ENCODE assay signal across 28 cellular contexts in the genomic region with DNA sequence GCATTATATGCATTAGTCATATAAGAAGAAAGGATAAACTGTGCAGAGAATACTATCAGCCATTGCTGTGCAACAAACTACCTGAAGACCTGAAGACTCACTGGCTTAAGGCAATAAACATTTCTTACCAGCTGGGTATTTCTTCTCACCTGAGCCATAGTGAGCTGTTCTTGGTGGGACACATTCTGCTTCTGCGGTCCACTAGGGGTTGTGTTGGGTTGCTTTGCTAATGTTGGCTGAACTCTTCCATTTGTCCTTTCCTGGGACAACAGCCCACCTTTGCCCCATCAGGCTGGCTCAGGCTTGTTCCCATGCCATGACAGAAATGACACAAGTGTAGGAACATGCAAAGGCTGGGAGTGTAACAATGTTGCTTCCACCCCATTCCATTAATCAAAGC.
"Had no signal": no experiment of that assay in that cellular context is flagged by ENCODE, and none has a peak within 500 bp of the region (broad histone marks: within the 10 kb centered on the region; RNA-seq: fewer than 3 reads in every experiment).

No MANE protein-coding gene starts in this region.

- FAIRE-seq: astrocyte, K562 had no signal

- H3K36me3 Mint-ChIP-seq: activated naive CD8-positive, alpha-beta T cell; brain had no signal

- H3K9me3 Mint-ChIP-seq: brain had no signal

- H3K27ac Mint-ChIP-seq: activated CD8-positive, alpha-beta T cell treated with anti-CD3 and anti-CD28 coated beads, Interleukin-2, amount 10 ng/mL, durations not matched to agents 7 days and 5 days; activated naive CD4-positive, alpha-beta T cell treated with anti-CD3 and anti-CD28 coated beads for 36 hours; activated naive CD8-positive, alpha-beta T cell; brain had no signal

- DNase-seq: activated CD4-positive, alpha-beta T cell treated with anti-CD3 and anti-CD28 coated beads for 48 hours; activated CD4-positive, alpha-beta T cell treated with anti-CD3 and anti-CD28 coated beads, Interleukin-2, amount 50 U/mL, for 4 hours; activated CD8-positive, alpha-beta memory T cell treated with anti-CD3 and anti-CD28 coated beads, Interleukin-2, amount 50 U/mL, for 48 hours; activated CD8-positive, alpha-beta T cell treated with anti-CD3 and anti-CD28 coated beads, Interleukin-2, amount 10 ng/mL, durations not matched to agents 7 days and 5 days; activated effector memory CD4-positive, alpha-beta T cell treated with anti-CD3 and anti-CD28 coated beads, Interleukin-2, amount 50 U/mL, for 16 hours; activated naive CD4-positive, alpha-beta T cell treated with anti-CD3 and anti-CD28 coated beads for 36 hours; activated T-cell treated with anti-CD3 and anti-CD28 coated beads, Interleukin-2, amount 50 U/mL, for 1 hour; amygdala; Karpas-422; MM.1S; NCI-H1105; NCI-H1436; NCI-H1694 treated with DMSO at 0.1 percent for 48 hours; NCI-H2029 treated with DMSO at 0.1 percent for 48 hours; NCI-H345; NCI-H510A; NCI-H526 treated with DMSO at 0.1 percent for 48 hours; NCI-H82; NK-92 treated with Interleukin-12 subunit alpha and Interleukin-12 subunit beta, amount 100 ng/mL, for 24 hours; OCI-M1; RPMI8226; T-helper 1 cell had no signal

- H3K4me3 ChIP-seq: K562, SK-N-MC had no signal

- H3K27ac ChIP-seq: SK-N-MC, VCaP had no signal

- H3K27me3 Mint-ChIP-seq: activated naive CD8-positive, alpha-beta T cell; brain had no signal

- H3K4me3 Mint-ChIP-seq: activated CD8-positive, alpha-beta T cell treated with anti-CD3 and anti-CD28 coated beads, Interleukin-2, amount 10 ng/mL, durations not matched to agents 7 days and 5 days; activated naive CD4-positive, alpha-beta T cell treated with anti-CD3 and anti-CD28 coated beads for 36 hours; activated naive CD8-positive, alpha-beta T cell; brain had no signal
